24 cellular contexts compared by ENCODE assay signal in genomic region chr18:68263481-68263880, GRCh38.
A peak's percentile ranks its signal among the peaks of the same experiment; 100 is the strongest.
DNase-seq lines count a peak whose midpoint lies in the region; ATAC-seq and TF ChIP-seq lines count a peak whose summit lies in the region.
"Had no signal": no experiment of that assay in that cellular context is flagged by ENCODE, and none has a peak within 500 bp of the region (broad histone marks: within the 10 kb centered on the region; RNA-seq: fewer than 3 reads in every experiment).

No MANE protein-coding gene starts in this region.

- H3K4me1 ChIP-seq in RWPE2 (ENCODE audit: insufficient read depth, poor library complexity, severe bottlenecking) = peaks cover 39% of the 10 kb centered on the region
- H3K4me1 ChIP-seq in fibroblast of lung (ENCODE audit: control insufficient read depth, extremely low read depth, insufficient read depth, low read length) = peaks cover 6% of the 10 kb centered on the region
- no peaks in the 10 kb centered on the region for H3K4me1 ChIP-seq in GM23338 (ENCODE audit: insufficient read depth)
- H3K4me1 ChIP-seq: heart left ventricle, sigmoid colon, tibial artery had no signal

- H3F3A ChIP-seq in GM23338 (replicated peaks; ENCODE audit: low read depth) = no peaks in the 10 kb centered on the region

- H3K9me3 ChIP-seq in RWPE2 (ENCODE audit: severe bottlenecking) (no peaks in the 10 kb centered on the region), fibroblast of lung (ENCODE audit: control insufficient read depth, insufficient read depth, low read depth, low read length) (no peaks in the 10 kb centered on the region)
- H3K9me3 ChIP-seq: heart left ventricle, ovary, sigmoid colon, tibial artery had no signal

- H3K9ac ChIP-seq in fibroblast of lung (ENCODE audit: insufficient read depth, low read length) = no peak overlapping the region

- TF ChIP-seq CTCF in RWPE2 (IDR thresholded peaks at IDR 0.05; ENCODE audit: poor library complexity, severe bottlenecking) (no peak), fibroblast of lung (conservative IDR thresholded peaks at IDR 0.05 in 1 of 2, IDR thresholded peaks at IDR 0.05 in 1 of 2; ENCODE audit: low read depth in 1 of 2, low read length in 2 of 2) (no peak), osteocyte (IDR thresholded peaks at IDR 0.05) (no peak), GM23338 (conservative IDR thresholded peaks at IDR 0.05; ENCODE audit: low read depth in 2 of 2) (no peak), GM13976 (IDR thresholded peaks at IDR 0.05; ENCODE audit: borderline replicate concordance, control extremely low read depth, extremely low read depth, insufficient read depth, missing control alignments) (no peak)

- H3K36me3 ChIP-seq in RWPE2 (ENCODE audit: low read depth) (no peaks in the 10 kb centered on the region), fibroblast of lung (ENCODE audit: control insufficient read depth, insufficient read depth, low read length) (no peaks in the 10 kb centered on the region), GM23338 (ENCODE audit: insufficient read depth) (no peaks in the 10 kb centered on the region)
- H3K36me3 ChIP-seq: heart left ventricle, ovary, sigmoid colon, tibial artery had no signal

- peak; percentile 60 for ATAC-seq in RWPE2 (ENCODE audit: low read depth)
- no peak; the same call in 2 of the 3 replicates for ATAC-seq in GM23338
- ATAC-seq: heart left ventricle; K562; Panc1; stimulated activated naive CD8-positive, alpha-beta T cell treated with anti-CD3 and anti-CD28 coated beads, Interleukin-15, Interleukin-2, amounts not matched to agents 100 U/mL and 50 U/mL, for 24 hours had no signal

- H3K4me3 ChIP-seq in RWPE2 (ENCODE audit: severe bottlenecking) (no peak overlapping the region), fibroblast of lung (replicated peaks in 1 of 4; ENCODE audit: control extremely low read depth in 1 of 4, insufficient read depth in 1 of 4, low read depth in 3 of 4, low read length in 4 of 4) (no peak overlapping the region), GM23338 (no peak overlapping the region)
- H3K4me3 ChIP-seq: heart left ventricle, K562, ovary, sigmoid colon, tibial artery had no signal

- no peaks in the 10 kb centered on the region for H3K27me3 Mint-ChIP-seq in osteocyte (ENCODE audit: unreplicated experiment)
- no peaks in the 10 kb centered on the region for H3K27me3 Mint-ChIP-seq in GM23338 (ENCODE audit: insufficient read depth, low read depth, poor library complexity)
- H3K27me3 Mint-ChIP-seq: activated naive CD8-positive, alpha-beta T cell treated with anti-CD3 and anti-CD28 coated beads for 36 hours had no signal

- no peaks in the 10 kb centered on the region for H3K27me3 ChIP-seq in RWPE2 (ENCODE audit: insufficient read depth, poor library complexity, severe bottlenecking)
- no peaks in the 10 kb centered on the region for H3K27me3 ChIP-seq in fibroblast of lung (ENCODE audit: control insufficient read depth, insufficient read depth, low read length)
- no peaks in the 10 kb centered on the region for H3K27me3 ChIP-seq in GM23338 (ENCODE audit: insufficient read depth)
- H3K27me3 ChIP-seq: heart left ventricle, ovary, sigmoid colon, tibial artery had no signal

- in situ Hi-C loops in GM13976 (cut with MboI; ENCODE audit: low sequenced_read_pairs, unreplicated experiment) = no loop called here

- H3K27ac Mint-ChIP-seq in osteocyte (ENCODE audit: unreplicated experiment) (no peak overlapping the region), GM23338 (no peak overlapping the region)
- H3K27ac Mint-ChIP-seq: activated naive CD8-positive, alpha-beta T cell treated with anti-CD3 and anti-CD28 coated beads for 36 hours; activated T-helper 1 cell treated with anti-CD3 and anti-CD28 coated beads, Interleukin-12 subunit alpha, Interleukin-12 subunit beta, Interleukin-2, Interleukin-4 antibody, amounts not matched to agents 30 ng/mL and 10 ng/mL and 1 ng/mL, durations not matched to agents 14 hours and 24 hours and 36 hours had no signal

- H3K4me2 ChIP-seq in fibroblast of lung (ENCODE audit: extremely low read depth, insufficient read depth, low read length) (no peak overlapping the region), GM23338 (no peak overlapping the region)

- H3K27ac ChIP-seq in RWPE2 (ENCODE audit: poor library complexity, severe bottlenecking) (peak overlapping the region; percentile 99), fibroblast of lung (ENCODE audit: insufficient read depth, low read length) (no peak overlapping the region), GM23338 (ENCODE audit: low read depth) (no peak overlapping the region)
- H3K27ac ChIP-seq: heart left ventricle, ovary, sigmoid colon, tibial artery had no signal

- DNase-seq in GM03348 (ENCODE audit: low spot score) (peak; percentile 18), RWPE2 (ENCODE audit: low spot score) (no peak), fibroblast of lung (ENCODE audit: low read depth in 2 of 2) (peak; percentile 23 to 81), renal cortical epithelial cell (ENCODE audit: low read depth) (peak; percentile 14), osteocyte (ENCODE audit: extremely low spot score, unreplicated experiment) (no peak), GM23338 (ENCODE audit: low spot score) (no peak), GM13976 (ENCODE audit: low spot score) (no peak), CD1c-positive myeloid dendritic cell (ENCODE audit: extremely low spot score) (no peak)
- DNase-seq: activated CD4-positive, CD25-positive, alpha-beta regulatory T cell treated with anti-CD3 and anti-CD28 coated beads, Interleukin-2, amount 50 U/mL, for 72 hours; activated naive CD8-positive, alpha-beta T cell treated with anti-CD3 and anti-CD28 coated beads for 36 hours; AML-193; erythroblast; heart left ventricle; MV-4-11; NCI-H1694 treated with DMSO at 0.1 percent for 48 hours; NCI-H2227 treated with DMSO at 0.1 percent for 48 hours; ovary; sigmoid colon; stimulated activated naive CD8-positive, alpha-beta T cell treated with anti-CD3 and anti-CD28 coated beads, Interleukin-15, Interleukin-2, amounts not matched to agents 100 U/mL and 50 U/mL, for 24 hours; T1000; tibial artery had no signal

- H3K79me2 ChIP-seq in fibroblast of lung (ENCODE audit: control insufficient read depth, insufficient read depth, low read length) (no peaks in the 10 kb centered on the region), GM23338 (replicated peaks; ENCODE audit: insufficient read depth) (no peaks in the 10 kb centered on the region)

- no peaks in the 10 kb centered on the region for H3K9me2 ChIP-seq in GM23338 (ENCODE audit: insufficient read depth)

- H3K4me1 Mint-ChIP-seq in osteocyte (ENCODE audit: unreplicated experiment) (peaks cover 14% of the 10 kb centered on the region), GM23338 (no peaks in the 10 kb centered on the region)
- H3K4me1 Mint-ChIP-seq: activated naive CD8-positive, alpha-beta T cell treated with anti-CD3 and anti-CD28 coated beads for 36 hours had no signal

- H4K20me1 ChIP-seq in fibroblast of lung (ENCODE audit: control insufficient read depth, extremely low read depth, insufficient read depth, low read length) (no peaks in the 10 kb centered on the region), GM23338 (replicated peaks; ENCODE audit: insufficient read depth) (no peaks in the 10 kb centered on the region)

- no peaks in the 10 kb centered on the region for H3K36me3 Mint-ChIP-seq in osteocyte (ENCODE audit: unreplicated experiment)
- H3K36me3 Mint-ChIP-seq in GM23338 (ENCODE audit: low read depth) = no peaks in the 10 kb centered on the region
- H3K36me3 Mint-ChIP-seq: activated naive CD8-positive, alpha-beta T cell treated with anti-CD3 and anti-CD28 coated beads for 36 hours had no signal

- H2AFZ ChIP-seq in fibroblast of lung (ENCODE audit: low read length) (no peak overlapping the region), GM23338 (no peak overlapping the region)

- H3K9me3 Mint-ChIP-seq in osteocyte (ENCODE audit: unreplicated experiment) = no peaks in the 10 kb centered on the region
- H3K9me3 Mint-ChIP-seq in GM23338 = no peaks in the 10 kb centered on the region
- H3K9me3 Mint-ChIP-seq: activated naive CD8-positive, alpha-beta T cell treated with anti-CD3 and anti-CD28 coated beads for 36 hours; activated T-helper 1 cell treated with anti-CD3 and anti-CD28 coated beads, Interleukin-12 subunit alpha, Interleukin-12 subunit beta, Interleukin-2, Interleukin-4 antibody, amounts not matched to agents 30 ng/mL and 10 ng/mL and 1 ng/mL, durations not matched to agents 14 hours and 24 hours and 36 hours had no signal

- no peak overlapping the region for H3K4me3 Mint-ChIP-seq in osteocyte (ENCODE audit: unreplicated experiment)
- no peak overlapping the region for H3K4me3 Mint-ChIP-seq in GM23338
- H3K4me3 Mint-ChIP-seq: activated naive CD8-positive, alpha-beta T cell treated with anti-CD3 and anti-CD28 coated beads for 36 hours; activated T-helper 1 cell treated with anti-CD3 and anti-CD28 coated beads, Interleukin-12 subunit alpha, Interleukin-12 subunit beta, Interleukin-2, Interleukin-4 antibody, amounts not matched to agents 30 ng/mL and 10 ng/mL and 1 ng/mL, durations not matched to agents 14 hours and 24 hours and 36 hours had no signal

TF ChIP-seq in GM23338, 12 proteins besides CTCF, POLR2A, EP300 and RAD21 (continues in another document):
- TF ChIP-seq POLR2AphosphoS5 (IDR thresholded peaks at IDR 0.05; ENCODE audit: low read depth) (no peak), STAT1 (IDR thresholded peaks at IDR 0.05; ENCODE audit: unreplicated experiment) (no peak), ETS1 (IDR thresholded peaks at IDR 0.05) (no peak), EZH2 (IDR thresholded peaks at IDR 0.05; ENCODE audit: low read depth, unreplicated experiment) (no peak), EZH2phosphoT487 (IDR thresholded peaks at IDR 0.05; ENCODE audit: unreplicated experiment) (no peak), ZNF114 (CRISPR knock-in tag; IDR thresholded peaks at IDR 0.05) (no peak), CREB1 (CRISPR knock-in tag; IDR thresholded peaks at IDR 0.05; ENCODE audit: low read depth) (no peak), JUNB (IDR thresholded peaks at IDR 0.05; ENCODE audit: unreplicated experiment) (no peak), ZNF331 (CRISPR knock-in tag; IDR thresholded peaks at IDR 0.05; ENCODE audit: low read depth) (no peak), NANOG (IDR thresholded peaks at IDR 0.05; ENCODE audit: borderline replicate concordance) (no peak)

Comparison
In these comparisons a context has a peak if more than half of its experiments do, and no peak if none do; other contexts are left out.
1. DNase-seq: peak in GM03348 (single experiment), fibroblast of lung (2 of 2) and renal cortical epithelial cell (single experiment); none in RWPE2 (single experiment), osteocyte (single experiment), GM23338 (single experiment), GM13976 (single experiment) and CD1c-positive myeloid dendritic cell (single experiment).